ENCODE assay signal across 17 cellular contexts in the genomic region with DNA sequence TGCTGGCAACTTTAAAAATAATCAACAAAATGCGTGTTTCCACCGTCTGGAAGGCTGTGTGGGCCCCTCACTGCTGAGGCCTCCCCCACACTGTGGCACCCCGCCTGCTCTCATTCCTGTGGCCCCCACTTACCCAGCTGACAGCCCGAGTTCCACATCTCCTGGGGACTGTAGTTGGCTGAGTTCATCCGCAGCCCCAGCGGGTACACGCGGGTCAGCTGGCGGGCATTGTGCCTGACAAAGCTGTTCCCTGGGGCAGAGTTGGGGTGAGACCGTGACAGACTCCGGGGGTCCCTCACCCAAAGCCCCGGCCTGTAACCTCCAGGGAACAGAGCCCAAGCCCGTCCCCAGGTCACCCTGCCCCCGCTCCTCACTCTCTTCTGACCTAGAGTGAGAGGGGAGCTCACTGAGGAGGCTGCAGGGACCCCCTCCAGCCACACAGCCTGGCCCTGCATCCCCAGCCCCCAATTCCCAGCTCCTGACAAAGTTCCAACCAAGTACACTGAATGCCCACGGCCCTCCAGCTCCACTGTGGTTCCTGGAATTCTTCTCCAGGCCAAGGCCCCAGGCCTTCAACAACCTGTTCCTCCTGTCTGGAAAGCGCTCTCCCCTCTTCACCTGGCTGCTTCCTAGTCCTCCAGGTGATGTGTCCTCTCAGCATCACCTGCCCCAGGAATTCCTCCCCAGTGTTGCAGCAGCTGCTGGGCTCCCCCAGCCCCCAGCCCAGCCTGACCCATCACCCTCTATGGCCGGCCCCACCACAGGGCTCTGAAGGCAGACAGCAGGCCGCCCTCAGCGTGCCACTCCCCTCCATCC. TPM values are rescaled to one million over a fixed set of nuclear protein-coding genes. Genes with fewer than 3 reads are reported as not detected.
A peak's percentile ranks its signal among the peaks of the same experiment; 100 is the strongest.
DNase-seq lines count a peak whose midpoint lies in the region; ATAC-seq and TF ChIP-seq lines count a peak whose summit lies in the region.
"Had no signal": no experiment of that assay in that cellular context is flagged by ENCODE, and none has a peak within 500 bp of the region (broad histone marks: within the 10 kb centered on the region; RNA-seq: fewer than 3 reads in every experiment).

No MANE protein-coding gene starts in this region.

- no peak overlapping the region for H3K4me2 ChIP-seq in osteoblast (ENCODE audit: insufficient read depth, low read length)
- H3K4me2 ChIP-seq: KMS-11, PC-9 had no signal

- H2AFZ ChIP-seq in osteoblast (ENCODE audit: low read length): no peak overlapping the region
- H2AFZ ChIP-seq: PC-9 had no signal

- peaks cover 2% of the 10 kb centered on the region; the same call in 1 of the 2 replicates for H3K36me3 ChIP-seq in Caco-2 (ENCODE audit: control insufficient read depth, insufficient read depth, low read length)
- H3K36me3 ChIP-seq in HEK293 (ENCODE audit: control insufficient read depth in 2 of 2, insufficient read depth in 1 of 2, low read length in 2 of 2): peaks cover 0 to 54% of the 10 kb centered on the region in 2 experiments; a peak in 1 of 3 replicates
- peaks cover 0 to 76% of the 10 kb centered on the region in 2 donors for H3K36me3 ChIP-seq in gastroesophageal sphincter
- no peaks in the 10 kb centered on the region for H3K36me3 ChIP-seq in osteoblast (ENCODE audit: insufficient read depth, low read length)
- H3K36me3 ChIP-seq in Peyer's patch: peaks cover 0 to 8% (median 0%) of the 10 kb centered on the region in 3 donors
- peaks cover 0 to 55% (median 20%) of the 10 kb centered on the region in 9 donors for H3K36me3 ChIP-seq in heart left ventricle

- H3K27ac ChIP-seq in HEK293 (ENCODE audit: extremely low read depth, low read depth, low read length): no peak overlapping the region
- peak overlapping the region in 3 of 4 donors; percentile 35 to 85 (median 81) for H3K27ac ChIP-seq in gastroesophageal sphincter
- no peak overlapping the region for H3K27ac ChIP-seq in osteoblast (ENCODE audit: low read depth, low read length)
- no peak overlapping the region for H3K27ac ChIP-seq in Peyer's patch
- H3K27ac ChIP-seq in heart left ventricle: peak overlapping the region in 1 of 12 donors; percentile 30
- H3K27ac ChIP-seq: KMS-11, PC-9 had no signal

- POLR2A ChIA-PET in Caco-2 (lab: Charles Lee): no interaction called here
- POLR2A ChIA-PET in HEK293 (lab: Yijun Ruan, JAX): no interaction called here

- intact Hi-C loops in Caco-2 (cut with micrococcal nuclease; ENCODE audit: unreplicated experiment) (no loop called here), heart left ventricle (cut with DNase I) (loop anchor here in 1 of 10 donors (5.0 kb wide), 1 partner anchor 62 kb away; the partner anchor contains the start of gene DCAKD)

- no peaks in the 10 kb centered on the region for H3K79me2 ChIP-seq in osteoblast (ENCODE audit: insufficient read depth, low read length)

- H3K27me3 ChIP-seq in Caco-2 (replicated peaks; ENCODE audit: control insufficient read depth, insufficient read depth, low read length) (no peaks in the 10 kb centered on the region), gastroesophageal sphincter (no peaks in the 10 kb centered on the region), osteoblast (ENCODE audit: insufficient read depth, low read length) (no peaks in the 10 kb centered on the region), Peyer's patch (no peaks in the 10 kb centered on the region), heart left ventricle (no peaks in the 10 kb centered on the region)
- H3K27me3 ChIP-seq: BE2C, MG63 had no signal

- no peaks in the 10 kb centered on the region for H3K9me3 Mint-ChIP-seq in Caco-2 (ENCODE audit: unreplicated experiment)
- H3K9me3 Mint-ChIP-seq: CD8-positive, alpha-beta memory T cell had no signal

- no peak overlapping the region for H3K4me3 ChIP-seq in Caco-2 (ENCODE audit: low read depth, low read length)
- H3K4me3 ChIP-seq in HEK293 (ENCODE audit: low read depth, low read length): no peak overlapping the region
- no peak overlapping the region for H3K4me3 ChIP-seq in gastroesophageal sphincter
- H3K4me3 ChIP-seq in osteoblast (ENCODE audit: insufficient read depth, low read length): no peak overlapping the region
- no peak overlapping the region for H3K4me3 ChIP-seq in Peyer's patch
- H3K4me3 ChIP-seq in heart left ventricle: no peak overlapping the region
- H3K4me3 ChIP-seq: MG63, PC-9 had no signal

- no peak for TF ChIP-seq POLR2A in gastroesophageal sphincter (IDR thresholded peaks at IDR 0.05)
- no peak for TF ChIP-seq POLR2A in Peyer's patch (IDR thresholded peaks at IDR 0.05)
- TF ChIP-seq POLR2A in heart left ventricle (IDR thresholded peaks at IDR 0.05): no peak

- no peak for TF ChIP-seq CTCF in Caco-2 (IDR thresholded peaks at IDR 0.05; ENCODE audit: insufficient read depth in 1 of 2, low read depth in 1 of 2, low read length in 1 of 2, severe bottlenecking in 1 of 2, unreplicated experiment in 1 of 2)
- no peak for TF ChIP-seq CTCF in HEK293 (tag by site-specific recombination; IDR thresholded peaks at IDR 0.05)
- no peak for TF ChIP-seq CTCF in gastroesophageal sphincter (IDR thresholded peaks at IDR 0.05)
- no peak for TF ChIP-seq CTCF in osteoblast (IDR thresholded peaks at IDR 0.05; ENCODE audit: extremely low read depth, low read depth, low read length)
- TF ChIP-seq CTCF in Peyer's patch (IDR thresholded peaks at IDR 0.05): no peak
- no peak for TF ChIP-seq CTCF in heart left ventricle (IDR thresholded peaks at IDR 0.05)

- no peak for TF ChIP-seq EP300 in gastroesophageal sphincter (IDR thresholded peaks at IDR 0.05)

- H3K9me3 ChIP-seq in Caco-2 (no peaks in the 10 kb centered on the region), HEK293 (ENCODE audit: control insufficient read depth, insufficient read depth, low read depth, low read length) (no peaks in the 10 kb centered on the region), gastroesophageal sphincter (no peaks in the 10 kb centered on the region), osteoblast (ENCODE audit: low read depth, low read length) (no peaks in the 10 kb centered on the region), Peyer's patch (no peaks in the 10 kb centered on the region), heart left ventricle (no peaks in the 10 kb centered on the region)
- H3K9me3 ChIP-seq: BE2C, MG63 had no signal

- H3K27me3 Mint-ChIP-seq in Caco-2 (ENCODE audit: insufficient read depth, unreplicated experiment): no peaks in the 10 kb centered on the region

- WGBS in gastroesophageal sphincter (ENCODE audit: low coverage in 1 of 2), 2 donors: 82 to 88% methylated on average over 4 to 7 of the region's 19 CpGs
- 87 to 92% (median 90%) methylated on average over 9 to 19 of the region's 19 CpGs for WGBS in heart left ventricle, 4 donors

- H3K4me1 ChIP-seq in Caco-2: peaks cover 7% of the 10 kb centered on the region; the same call in 1 of the 2 replicates
- no peaks in the 10 kb centered on the region for H3K4me1 ChIP-seq in HEK293 (ENCODE audit: control insufficient read depth, insufficient read depth, low read length)
- H3K4me1 ChIP-seq in gastroesophageal sphincter: peaks cover 0 to 33% (median 18%) of the 10 kb centered on the region in 3 donors
- H3K4me1 ChIP-seq in osteoblast (ENCODE audit: insufficient read depth, low read length): no peaks in the 10 kb centered on the region
- peaks cover 0 to 4% (median 0%) of the 10 kb centered on the region in 4 donors for H3K4me1 ChIP-seq in Peyer's patch
- H3K4me1 ChIP-seq in heart left ventricle: peaks cover 0 to 33% (median 21%) of the 10 kb centered on the region in 12 donors
- H3K4me1 ChIP-seq: BE2C had no signal

- CTCF ChIA-PET in Caco-2 (lab: Charles Lee) (interaction anchor here (0.5 to 0.9 kb wide), 2 partner anchors 20 to 21 kb away, joined by 3 to 4 read pairs; partner anchors contain the start of gene ACBD4), HEK293 (lab: Yijun Ruan, JAX) (interaction anchor here (0.6 to 1.2 kb wide), 4 partner anchors 11 to 194 kb away, joined by 3 to 7 read pairs (median 4); no protein-coding TSS in a partner anchor)

- H4K20me1 ChIP-seq in osteoblast (ENCODE audit: insufficient read depth, low read length): no peaks in the 10 kb centered on the region

- no TSS peak for BruUV-seq in Caco-2 (replicated peaks; lab: Mats Ljungman, UMichigan)

- peak overlapping the region; percentile 67 for H3K27ac Mint-ChIP-seq in Caco-2 (ENCODE audit: unreplicated experiment)

- H3K4me1 Mint-ChIP-seq in Caco-2 (ENCODE audit: low read depth, unreplicated experiment): peaks cover 6% of the 10 kb centered on the region
- H3K4me1 Mint-ChIP-seq: CD8-positive, alpha-beta memory T cell had no signal

- DNase-seq in Caco-2: peak; percentile 40 to 65
- peak; percentile 58 for DNase-seq in osteoblast (ENCODE audit: insufficient read length, low spot score, missing footprints)
- no peak for DNase-seq in Peyer's patch
- no peak for DNase-seq in heart left ventricle
- DNase-seq: BE2C; CD8-positive, alpha-beta memory T cell; MG63; NCI-H1105; NCI-H187; NCI-H446; PC-9; Right ventricle myocardium superior had no signal

- H3K36me3 Mint-ChIP-seq in Caco-2 (ENCODE audit: insufficient read depth, unreplicated experiment): peaks cover 61% of the 10 kb centered on the region
- H3K36me3 Mint-ChIP-seq: CD8-positive, alpha-beta memory T cell had no signal

- H3K4me3 Mint-ChIP-seq in Caco-2 (ENCODE audit: unreplicated experiment): no peak overlapping the region
- H3K4me3 Mint-ChIP-seq: CD8-positive, alpha-beta memory T cell had no signal

- ATAC-seq in gastroesophageal sphincter: no peak
- no peak for ATAC-seq in heart left ventricle
- ATAC-seq in GM19023 (IDR thresholded peaks at IDR 0.05; ENCODE audit: unreplicated experiment): no peak
- no peak for ATAC-seq in GM19395 (IDR thresholded peaks at IDR 0.05; ENCODE audit: unreplicated experiment)

RNA-seq across cellular contexts. Expression of gene PLCD3, which starts 18.0 kb away (rescaled TPM):
- total RNA-seq in Caco-2 (2022): 74.3 and 88.5 TPM in 2 replicates
- total RNA-seq in gastroesophageal sphincter: 100 to 1,000 TPM in 2 of 4 donors, 10 to 100 TPM in 2; 50.4 to 147 (median 81.8) TPM
- total RNA-seq in osteoblast: 31.5 and 47.7 TPM in 2 replicates
- 10 to 100 TPM; 11.6 to 44.4 (median 18.4) TPM for total RNA-seq in Peyer's patch
- 100 to 1,000 TPM; 102 to 207 (median 123) TPM for total RNA-seq in heart left ventricle
- polyA plus RNA-seq in heart left ventricle: 100 to 1,000 TPM in 1 of 2 donors, 10 to 100 TPM in 1; 92.8 to 105 TPM

RNA-seq across cellular contexts. Expression of gene ACBD4, which starts 21.2 kb away (rescaled TPM):
- total RNA-seq in Caco-2 (2022): 21.2 and 21.6 TPM in 2 replicates
- 10 to 100 TPM; 15.0 to 28.8 (median 23.5) TPM for total RNA-seq in gastroesophageal sphincter
- 4.7 and 6.2 TPM in 2 replicates for total RNA-seq in osteoblast
- 100 to 1,000 TPM in 1 of 4 donors, 10 to 100 TPM in 3; 33.8 to 124 (median 76.3) TPM for total RNA-seq in Peyer's patch
- total RNA-seq in heart left ventricle: 1 to 10 TPM; 4.1 to 9.8 (median 6.3) TPM
- polyA plus RNA-seq in heart left ventricle: 1 to 10 TPM; 3.3 to 8.8 TPM

RNA-seq across cellular contexts. Expression of gene HEXIM1, which starts 34.0 kb away (rescaled TPM):
- 71.0 and 78.0 TPM in 2 replicates for total RNA-seq in Caco-2 (2022)
- total RNA-seq in gastroesophageal sphincter: 10 to 100 TPM; 48.3 to 56.3 (median 53.8) TPM
- total RNA-seq in osteoblast: 10.9 and 12.1 TPM in 2 replicates
- 10 to 100 TPM; 24.3 to 41.8 (median 31.7) TPM for total RNA-seq in Peyer's patch
- total RNA-seq in heart left ventricle: 10 to 100 TPM; 14.4 to 28.7 (median 22.5) TPM
- 10 to 100 TPM; 11.9 to 12.4 TPM for polyA plus RNA-seq in heart left ventricle

RNA-seq across cellular contexts. Expression of gene HEXIM2, which starts 47.4 kb away (rescaled TPM):
- total RNA-seq in Caco-2 (2022) (12.7 and 13.6 TPM in 2 replicates), gastroesophageal sphincter (10 to 100 TPM in 1 of 4 donors, 1 to 10 TPM in 3; 3.8 to 11.1 (median 8.6) TPM), osteoblast (10.0 and 10.9 TPM in 2 replicates), Peyer's patch (10 to 100 TPM in 3 of 4 donors, 1 to 10 TPM in 1; 8.4 to 28.9 (median 11.2) TPM), heart left ventricle (1 to 10 TPM; 3.9 to 7.5 (median 5.7) TPM)
- polyA plus RNA-seq in heart left ventricle: 1 to 10 TPM; 3.4 to 6.4 TPM

RNA-seq across cellular contexts. Expression of gene NMT1, which starts 53.2 kb away (rescaled TPM):
- 173 and 179 TPM in 2 replicates for total RNA-seq in Caco-2 (2022)
- 100 to 1,000 TPM in 1 of 4 donors, 10 to 100 TPM in 3; 63.5 to 129 (median 69.1) TPM for total RNA-seq in gastroesophageal sphincter
- total RNA-seq in osteoblast: 51.8 and 66.6 TPM in 2 replicates
- 100 to 1,000 TPM in 1 of 4 donors, 10 to 100 TPM in 3; 60.9 to 111 (median 77.1) TPM for total RNA-seq in Peyer's patch
- 100 to 1,000 TPM in 2 of 9 donors, 10 to 100 TPM in 7; 61.0 to 114 (median 70.8) TPM for total RNA-seq in heart left ventricle
- polyA plus RNA-seq in heart left ventricle: 10 to 100 TPM; 36.8 to 52.7 TPM

Comparison
In these comparisons a context has a peak if more than half of its experiments do, and no peak if none do; other contexts are left out.
1. DNase-seq: peak in Caco-2 (2 of 2) and osteoblast (single experiment); none in Peyer's patch (0 of 3) and heart left ventricle (0 of 5).
2. H3K27ac ChIP-seq: peak in gastroesophageal sphincter (3 of 4); none in HEK293 (single experiment), osteoblast (single experiment) and Peyer's patch (0 of 4).